Comparison of ENCODE assay signal across 9 cellular contexts in the genomic region with DNA sequence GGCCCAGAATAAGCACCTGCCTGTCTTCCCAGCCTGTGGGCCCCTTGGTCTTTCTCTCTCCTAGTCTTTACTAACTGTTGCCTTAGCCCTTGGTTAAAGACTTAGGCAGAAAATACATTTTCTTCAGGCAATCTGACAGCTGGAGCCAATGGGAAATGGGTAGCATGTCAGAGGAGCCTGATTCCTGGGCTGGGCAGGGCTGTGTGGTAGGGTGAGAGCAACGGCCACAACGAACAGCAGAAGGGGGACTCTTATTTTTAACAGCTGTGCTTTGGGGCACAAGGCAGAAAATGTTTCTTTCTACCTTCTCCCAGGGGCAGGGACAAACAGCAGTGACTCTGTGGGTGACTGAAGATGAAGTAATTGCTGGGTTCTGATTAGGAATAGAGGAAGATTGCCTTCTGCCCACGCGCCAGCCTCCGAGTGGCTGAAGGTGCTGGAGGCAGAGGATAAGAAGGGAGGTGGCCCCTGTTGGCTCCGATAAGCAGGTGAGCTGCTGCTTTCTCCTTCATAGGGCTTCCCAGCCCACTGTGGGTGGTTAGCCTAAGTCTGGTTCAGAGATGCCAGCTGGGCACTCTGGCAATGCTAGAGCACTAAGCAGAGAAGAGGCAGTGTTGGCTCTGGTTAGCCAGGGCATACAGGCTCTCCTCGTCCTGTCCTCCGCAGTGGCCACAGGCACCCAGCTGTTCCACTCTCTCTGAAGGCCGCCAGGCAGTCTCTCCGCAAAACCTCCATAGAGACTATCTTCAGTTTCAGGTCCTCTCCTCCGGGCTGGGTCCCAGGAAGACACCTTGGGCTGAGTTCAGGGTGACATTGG.
DNase-seq lines count a peak whose midpoint lies in the region; ATAC-seq and FAIRE-seq lines count a peak whose summit lies in the region.
"Had no signal": no experiment of that assay in that cellular context is flagged by ENCODE, and none has a peak within 500 bp of the region (broad histone marks: within the 10 kb centered on the region; RNA-seq: fewer than 3 reads in every experiment).

No MANE protein-coding gene starts in this region.

- intact Hi-C loops in posterior cingulate gyrus (cut with DNase I): no loop called here

- H3K36me3 Mint-ChIP-seq in effector memory CD8-positive, alpha-beta T cell (ENCODE audit: insufficient read depth): peaks cover 6% of the 10 kb centered on the region

- DNase-seq in DMS 273 (lab: John Stamatoyannopoulos, UW; ENCODE audit: unreplicated experiment) (peak; percentile 38), DMS 273 treated with DMSO at 0.1 percent for 48 hours (lab: John Stamatoyannopoulos, UW) (no peak), OCI-M1 (lab: John Stamatoyannopoulos, UW) (peak; percentile 94), posterior cingulate gyrus (peak in 8 of 10 donors; percentile 46 to 92 (median 72)), urothelium cell line (ENCODE audit: low spot score) (no peak)
- DNase-seq in effector memory CD8-positive, alpha-beta T cell: no peak

- no peak for FAIRE-seq in urothelium cell line (lab: Jason Lieb, UNC)
- FAIRE-seq: bronchial epithelial cell had no signal

- no peaks in the 10 kb centered on the region for H3K9me3 Mint-ChIP-seq in effector memory CD8-positive, alpha-beta T cell

- peak overlapping the region; percentile 90 to 92 for H3K4me3 Mint-ChIP-seq in effector memory CD8-positive, alpha-beta T cell

- no peak for ATAC-seq in effector memory CD8-positive, alpha-beta T cell (replicated peaks)
- no peak for ATAC-seq in GM18861 (IDR thresholded peaks at IDR 0.05; ENCODE audit: unreplicated experiment)
- ATAC-seq in HG02973 (IDR thresholded peaks at IDR 0.05; ENCODE audit: unreplicated experiment): no peak

- peaks cover 24% of the 10 kb centered on the region in 2 donors for H3K4me1 Mint-ChIP-seq in effector memory CD8-positive, alpha-beta T cell (ENCODE audit: low read depth in 2 of 2)

- H3K27ac Mint-ChIP-seq in effector memory CD8-positive, alpha-beta T cell: peak overlapping the region; percentile 84 to 93

- H3K27me3 Mint-ChIP-seq in effector memory CD8-positive, alpha-beta T cell: peaks cover 33 to 65% of the 10 kb centered on the region in 2 donors

Comparison
In these comparisons a context has a peak if more than half of its experiments do, and no peak if none do; other contexts are left out.
1. DNase-seq: peak in DMS 273 (single experiment), OCI-M1 (single experiment) and posterior cingulate gyrus (8 of 10); none in DMS 273 treated with DMSO at 0.1 percent for 48 hours (single experiment), effector memory CD8-positive, alpha-beta T cell (0 of 3) and urothelium cell line (single experiment).